Comparison of ENCODE assay signal across 17 cellular contexts in genomic region chr11:114065094-114065493, GRCh38. TPM values are rescaled to one million over a fixed set of nuclear protein-coding genes. Genes with fewer than 3 reads are reported as not detected.
DNase-seq lines count a peak whose midpoint lies in the region; ATAC-seq, FAIRE-seq and TF ChIP-seq lines count a peak whose summit lies in the region.
"Had no signal": no experiment of that assay in that cellular context is flagged by ENCODE, and none has a peak within 500 bp of the region (broad histone marks: within the 10 kb centered on the region; RNA-seq: fewer than 3 reads in every experiment).

No MANE protein-coding gene starts in this region.

- H3K27ac ChIP-seq in CD4-positive, alpha-beta memory T cell (ENCODE audit: low read depth, low read length): peak overlapping the region; percentile 17
- H3K27ac ChIP-seq in kidney (ENCODE audit: low read depth in 2 of 2, low read length in 2 of 2) (no peak overlapping the region), subcutaneous abdominal adipose tissue (ENCODE audit: low read depth, low read length) (no peak overlapping the region)
- H3K27ac ChIP-seq: brain microvascular endothelial cell had no signal

- H3K27me3 Mint-ChIP-seq in CD4-positive, alpha-beta memory T cell: peaks cover 0 to under 1% of the 10 kb centered on the region in 2 donors
- no peaks in the 10 kb centered on the region for H3K27me3 Mint-ChIP-seq in T-helper 17 cell

- H3K4me1 ChIP-seq in CD4-positive, alpha-beta memory T cell (ENCODE audit: insufficient read depth, low read length): peaks cover 7% of the 10 kb centered on the region
- peaks cover 0 to 24% of the 10 kb centered on the region in 2 donors for H3K4me1 ChIP-seq in kidney (ENCODE audit: control insufficient read depth in 1 of 2, insufficient read depth in 1 of 2, low read depth in 1 of 2, low read length in 2 of 2)
- peaks cover 7 to 84% (median 75%) of the 10 kb centered on the region in 5 donors for H3K4me1 ChIP-seq in subcutaneous abdominal adipose tissue (ENCODE audit: control insufficient read depth in 5 of 5, insufficient read depth in 5 of 5, low read length in 5 of 5)

- intact Hi-C loops in CD4-positive, alpha-beta memory T cell (cut with micrococcal nuclease): loop anchor here (5.0 kb wide), 1 partner anchor 37 kb away; no protein-coding TSS in a partner anchor
- intact Hi-C loops in kidney (cut with DNase I): loop anchor here (10.0 kb wide), 1 partner anchor 100 kb away; no protein-coding TSS in a partner anchor

- FAIRE-seq in kidney (lab: Jason Lieb, UNC): no peak
- FAIRE-seq: endometrium, K562 had no signal

- no peak overlapping the region for H3K9ac ChIP-seq in kidney (ENCODE audit: low read length in 2 of 2)
- peak overlapping the region in 1 of 5 donors; percentile 19 for H3K9ac ChIP-seq in subcutaneous abdominal adipose tissue (ENCODE audit: low read length in 5 of 5)

- no peaks in the 10 kb centered on the region for H3K9me3 ChIP-seq in CD4-positive, alpha-beta memory T cell (ENCODE audit: control insufficient read depth in 1 of 2, low read length in 2 of 2)
- H3K9me3 ChIP-seq in T-helper 17 cell (ENCODE audit: control insufficient read depth, low read length, poor library complexity, severe bottlenecking): no peaks in the 10 kb centered on the region
- no peaks in the 10 kb centered on the region for H3K9me3 ChIP-seq in kidney (ENCODE audit: control insufficient read depth in 1 of 2, low read length in 2 of 2)
- no peaks in the 10 kb centered on the region for H3K9me3 ChIP-seq in subcutaneous abdominal adipose tissue (ENCODE audit: control insufficient read depth in 5 of 5, low read length in 5 of 5)

- ATAC-seq in T-helper 17 cell: no peak
- no peak for ATAC-seq in GM21529 (IDR thresholded peaks at IDR 0.05; ENCODE audit: unreplicated experiment)
- no peak for ATAC-seq in HG02970 (IDR thresholded peaks at IDR 0.05; ENCODE audit: low FRiP score, unreplicated experiment)
- ATAC-seq: K562; stimulated activated naive B cell treated with anti-CD40 and anti-IgM and Interleukin-4, amounts not matched to agents 10 μg/mL and 1 μg/mL and 100 μg/mL, for 72 hours had no signal

- POLR2A ChIA-PET in CD4-positive, alpha-beta memory T cell (lab: Charles Lee; ENCODE audit: partially characterized antibody): interaction anchor here (0.7 kb wide), 1 partner anchor 95 kb away, joined by 3 read pairs; no protein-coding TSS in a partner anchor

- no peaks in the 10 kb centered on the region for H3K9me3 Mint-ChIP-seq in CD4-positive, alpha-beta memory T cell
- H3K9me3 Mint-ChIP-seq: activated CD4-positive, alpha-beta T cell treated with anti-CD3 and anti-CD28 coated beads, Interleukin-2, amount 10 ng/mL, durations not matched to agents 24 days and 14 days; stimulated activated naive B cell treated with anti-CD40 and anti-IgM and Interleukin-4, amounts not matched to agents 10 μg/mL and 1 μg/mL and 100 μg/mL, for 72 hours had no signal

- CTCF ChIA-PET in CD4-positive, alpha-beta memory T cell (lab: Charles Lee; ENCODE audit: partially characterized antibody): interaction anchor here (1.4 to 1.5 kb wide), 2 partner anchors 17 to 196 kb away, joined by 3 to 6 read pairs; no protein-coding TSS in a partner anchor

- H3K36me3 Mint-ChIP-seq in CD4-positive, alpha-beta memory T cell: peaks cover 0 to 2% of the 10 kb centered on the region in 2 donors
- no peaks in the 10 kb centered on the region for H3K36me3 Mint-ChIP-seq in T-helper 17 cell (ENCODE audit: low read depth)

- peak overlapping the region in 4 of 8 donors; percentile 36 to 59 (median 50) for H3K4me3 Mint-ChIP-seq in CD4-positive, alpha-beta memory T cell
- H3K4me3 Mint-ChIP-seq in T-helper 17 cell: peak overlapping the region; percentile 61
- H3K4me3 Mint-ChIP-seq: activated CD4-positive, alpha-beta T cell treated with anti-CD3 and anti-CD28 coated beads, Interleukin-2, amount 10 ng/mL, durations not matched to agents 24 days and 14 days; stimulated activated naive B cell treated with anti-CD40 and anti-IgM and Interleukin-4, amounts not matched to agents 10 μg/mL and 1 μg/mL and 100 μg/mL, for 72 hours had no signal

- no peak overlapping the region for H3K4me3 ChIP-seq in CD4-positive, alpha-beta memory T cell (ENCODE audit: low read length in 2 of 2)
- peak overlapping the region; percentile 32 to 33 for H3K4me3 ChIP-seq in kidney (ENCODE audit: low read length in 2 of 2)
- peak overlapping the region; percentile 8 to 96 (median 16) for H3K4me3 ChIP-seq in subcutaneous abdominal adipose tissue (ENCODE audit: low read depth in 1 of 5, low read length in 5 of 5)
- H3K4me3 ChIP-seq: K562 had no signal

- no peaks in the 10 kb centered on the region for H3K36me3 ChIP-seq in CD4-positive, alpha-beta memory T cell (ENCODE audit: insufficient read depth, low read length)
- H3K36me3 ChIP-seq in kidney (ENCODE audit: control insufficient read depth in 1 of 2, insufficient read depth in 2 of 2, low read length in 2 of 2) (peaks cover 36 to 44% of the 10 kb centered on the region in 2 donors), subcutaneous abdominal adipose tissue (ENCODE audit: control insufficient read depth in 5 of 5, insufficient read depth in 5 of 5, low read length in 5 of 5) (peaks cover 3 to 61% (median 56%) of the 10 kb centered on the region in 5 donors)
- H3K36me3 ChIP-seq: brain microvascular endothelial cell had no signal

- peaks cover 6 to 54% (median 24%) of the 10 kb centered on the region in 4 donors for H3K4me1 Mint-ChIP-seq in CD4-positive, alpha-beta memory T cell
- H3K4me1 Mint-ChIP-seq in T-helper 17 cell: peaks cover 21% of the 10 kb centered on the region

- H3K27me3 ChIP-seq in CD4-positive, alpha-beta memory T cell (ENCODE audit: insufficient read depth, low read length): peaks cover 4% of the 10 kb centered on the region
- no peaks in the 10 kb centered on the region for H3K27me3 ChIP-seq in subcutaneous abdominal adipose tissue (ENCODE audit: control insufficient read depth in 5 of 5, insufficient read depth in 4 of 5, low read length in 5 of 5)

- no peak for TF ChIP-seq CTCF in kidney (IDR thresholded peaks at IDR 0.05; ENCODE audit: borderline replicate concordance, extremely low read depth, insufficient read depth)

- H3K27ac Mint-ChIP-seq in CD4-positive, alpha-beta memory T cell: peak overlapping the region; percentile 41 to 89 (median 68)
- peak overlapping the region; percentile 93 for H3K27ac Mint-ChIP-seq in T-helper 17 cell
- H3K27ac Mint-ChIP-seq: stimulated activated naive B cell treated with anti-CD40 and anti-IgM and Interleukin-4, amounts not matched to agents 10 μg/mL and 1 μg/mL and 100 μg/mL, for 72 hours had no signal

- no peak for DNase-seq in CD4-positive, alpha-beta memory T cell
- DNase-seq in T-helper 17 cell (no peak), kidney (no peak), NCI-H2196 treated with DMSO at 0.1 percent for 48 hours (lab: John Stamatoyannopoulos, UW; ENCODE audit: unreplicated experiment) (no peak)
- DNase-seq: activated CD4-positive, alpha-beta T cell treated with anti-CD3 and anti-CD28 coated beads, Interleukin-2, amount 10 ng/mL, durations not matched to agents 24 days and 14 days; brain microvascular endothelial cell; EL; NCI-H1417 treated with DMSO at 0.1 percent for 48 hours; NCI-H226; SHP77 treated with DMSO at 0.1 percent for 48 hours; stimulated activated CD4-positive, alpha-beta T cell treated with anti-CD3 and anti-CD28 coated beads, Interleukin-4, amount 100 ng/mL, for 24 hours; stimulated activated naive B cell treated with anti-CD40 and anti-IgM and Interleukin-4, amounts not matched to agents 10 μg/mL and 1 μg/mL and 100 μg/mL, for 72 hours had no signal

RNA-seq across cellular contexts. Expression of gene ZBTB16, which starts 5.6 kb away (rescaled TPM):
- total RNA-seq in CD4-positive, alpha-beta memory T cell: 1 to 10 TPM; 5.6 to 8.2 TPM
- polyA plus RNA-seq in CD4-positive, alpha-beta memory T cell: 10 to 100 TPM in 1 of 2 donors, 1 to 10 TPM in 1; 9.0 to 28.4 TPM
- total RNA-seq in T-helper 17 cell: 10 to 100 TPM; 17.2 to 20.7 TPM
- 126 TPM for total RNA-seq in kidney
- 2.5 TPM for polyA plus RNA-seq in kidney (ENCODE audit: insufficient read depth, low read depth, low replicate concordance)

Comparison
In these comparisons a context has a peak if more than half of its experiments do, and no peak if none do; other contexts are left out.
1. H3K4me3 ChIP-seq: peak in kidney (2 of 2) and subcutaneous abdominal adipose tissue (5 of 5); none in CD4-positive, alpha-beta memory T cell (0 of 2).